Comparison of ENCODE assay signal across 8 cellular contexts in the genomic region with DNA sequence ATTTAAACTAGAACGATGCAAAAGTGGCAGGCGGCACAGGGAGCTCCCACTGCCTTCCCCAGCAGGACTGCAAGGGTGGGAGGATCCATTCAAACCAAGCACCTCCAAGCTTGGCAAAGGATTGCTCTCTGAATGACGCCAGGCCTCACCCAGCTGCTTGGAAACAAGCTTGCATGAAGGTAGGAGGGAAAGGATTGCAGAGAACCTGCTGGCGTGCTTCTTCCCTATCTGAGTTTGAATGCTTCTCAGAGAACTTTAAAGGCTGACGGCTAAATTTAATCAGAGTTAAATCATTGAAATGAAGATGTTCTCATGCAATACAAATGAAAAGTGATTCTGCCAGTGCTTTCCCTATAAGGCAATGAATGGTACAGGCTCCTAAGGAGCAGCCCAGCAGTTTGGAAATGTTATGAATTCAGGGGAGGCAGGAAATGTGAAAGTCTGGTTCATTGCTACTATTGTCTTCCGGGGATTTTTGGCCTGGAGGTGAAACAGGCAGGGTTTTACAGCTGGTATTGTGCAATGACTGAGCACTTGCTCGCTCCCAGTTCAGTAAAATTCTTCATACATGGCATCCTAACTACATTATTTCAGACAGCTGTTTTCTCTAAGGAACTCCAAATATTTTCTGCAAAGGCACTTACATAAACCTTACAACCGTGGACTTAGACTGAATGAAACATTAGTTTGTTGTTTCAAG. TPM values are rescaled to one million over a fixed set of nuclear protein-coding genes. Genes with fewer than 3 reads are reported as not detected.
DNase-seq lines count a peak whose midpoint lies in the region; ATAC-seq and TF ChIP-seq lines count a peak whose summit lies in the region.

No MANE protein-coding gene starts in this region.

- TF ChIP-seq POLR2A in transverse colon (IDR thresholded peaks at IDR 0.05) = no peak

- H3K4me1 ChIP-seq in transverse colon = peaks cover 19 to 73% (median 50%) of the 10 kb centered on the region in 4 donors

- peak; percentile 71 for ATAC-seq in left lobe of liver
- no peak for ATAC-seq in GM18873 (IDR thresholded peaks at IDR 0.05; ENCODE audit: low FRiP score, unreplicated experiment)

- 14 to 19% methylated on average over 5 to 8 of the region's 8 CpGs for WGBS in transverse colon (ENCODE audit: low coverage in 1 of 2), 2 donors

- in situ Hi-C loops in transverse colon (cut with MboI; ENCODE audit: low pct_ligation_motif_present in 1 of 4, low pct_unique_long_range_greater_than_20kb in 1 of 4, low sequenced_read_pairs in 3 of 4) = no loop called here

- no peak for TF ChIP-seq CTCF in transverse colon (IDR thresholded peaks at IDR 0.05)

- no peak overlapping the region for H3K4me3 ChIP-seq in transverse colon

- peak overlapping the region; percentile 81 to 90 (median 84) for H3K27ac ChIP-seq in transverse colon

- no peak for TF ChIP-seq EP300 in transverse colon (IDR thresholded peaks at IDR 0.05; ENCODE audit: low read depth)

- DNase-seq in NCI-H2196 (lab: John Stamatoyannopoulos, UW; ENCODE audit: unreplicated experiment) = peak; percentile 12
- DNase-seq in NCI-H2196 treated with DMSO at 0.1 percent for 48 hours (lab: John Stamatoyannopoulos, UW; ENCODE audit: unreplicated experiment) = no peak
- peak; percentile 37 for DNase-seq in brain pericyte (ENCODE audit: low read depth, low spot score)
- DNase-seq in left lobe of liver (ENCODE audit: low spot score) = peak; percentile 73
- peak; percentile 68 for DNase-seq in transverse colon
- DNase-seq in NCI-H748 (lab: John Stamatoyannopoulos, UW; ENCODE audit: unreplicated experiment) = no peak
- no peak for DNase-seq in NK-92 (lab: John Stamatoyannopoulos, UW; ENCODE audit: unreplicated experiment)

- no peaks in the 10 kb centered on the region for H3K36me3 ChIP-seq in transverse colon

- no peaks in the 10 kb centered on the region for H3K27me3 ChIP-seq in transverse colon

- no peaks in the 10 kb centered on the region for H3K9me3 ChIP-seq in transverse colon

- intact Hi-C loops in transverse colon (cut with DNase I; ENCODE audit: low total_unique reads) = no loop called here

RNA-seq across cellular contexts. Expression of gene DUSP6, which starts 31.9 kb away (rescaled TPM):
- total RNA-seq in left lobe of liver (31.5 TPM), transverse colon (10 to 100 TPM; 22.9 to 83.4 (median 53.2) TPM)

Comparison
In these comparisons a context has a peak if more than half of its experiments do, and no peak if none do; other contexts are left out.
1. DNase-seq: peak in NCI-H2196 (single experiment), brain pericyte (single experiment), left lobe of liver (single experiment) and transverse colon (single experiment); none in NCI-H2196 treated with DMSO at 0.1 percent for 48 hours (single experiment), NCI-H748 (single experiment) and NK-92 (single experiment).